2 cellular contexts compared by ENCODE assay signal in the genomic region with DNA sequence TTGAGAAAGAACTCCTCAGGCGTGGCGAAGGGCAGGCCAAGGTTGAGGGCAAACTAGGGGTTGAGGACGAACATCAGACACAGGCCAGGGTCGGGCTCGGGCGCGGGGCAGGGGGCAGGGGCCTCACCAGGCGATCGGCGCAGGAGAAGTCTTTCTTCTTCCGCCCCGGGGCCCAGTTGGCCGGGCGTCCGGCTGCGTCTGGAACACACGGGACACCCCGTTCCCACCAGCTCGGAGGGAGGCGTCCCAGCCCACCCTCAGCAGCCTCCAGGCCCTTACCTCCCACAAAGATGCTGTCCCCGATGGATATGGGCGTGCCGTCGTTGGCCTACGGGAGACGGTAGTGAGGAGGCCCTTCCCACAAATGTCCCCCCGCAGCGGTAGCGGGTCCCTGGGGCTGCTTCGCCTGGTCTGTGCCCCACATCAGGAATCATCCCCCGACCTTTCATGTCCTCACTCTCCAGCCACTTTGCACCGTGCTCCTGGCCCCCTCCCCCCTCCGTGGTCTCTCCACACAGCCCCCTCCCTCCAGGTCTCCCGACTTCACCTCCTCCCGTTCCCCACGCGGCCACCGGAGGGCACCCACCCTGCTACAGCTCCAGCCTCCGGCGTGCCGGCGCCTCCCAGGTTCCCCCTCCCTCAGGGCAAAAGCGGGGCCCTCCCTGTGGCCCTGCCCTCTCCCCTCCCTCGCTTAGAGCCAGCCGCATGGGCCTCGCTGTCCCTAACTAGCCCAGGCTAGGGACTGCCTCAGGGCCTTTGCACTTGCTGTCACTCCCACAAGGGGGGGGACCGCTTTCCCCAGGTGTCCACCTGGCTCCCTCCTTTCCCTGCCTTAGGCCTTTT.
TF ChIP-seq lines count a peak whose summit lies in the region.

No MANE protein-coding gene starts in this region.

TF ChIP-seq in WTC11, 78 proteins besides CTCF, POLR2A, EP300 and RAD21:
- no peak for TF ChIP-seq USF1 (CRISPR knock-in tag; IDR thresholded peaks at IDR 0.05)
- TF ChIP-seq GTF2I (CRISPR knock-in tag; conservative IDR thresholded peaks at IDR 0.05) = peak; percentile 93
- TF ChIP-seq NFE2L1 (CRISPR knock-in tag; IDR thresholded peaks at IDR 0.05) = no peak
- TF ChIP-seq, protein P1, sequence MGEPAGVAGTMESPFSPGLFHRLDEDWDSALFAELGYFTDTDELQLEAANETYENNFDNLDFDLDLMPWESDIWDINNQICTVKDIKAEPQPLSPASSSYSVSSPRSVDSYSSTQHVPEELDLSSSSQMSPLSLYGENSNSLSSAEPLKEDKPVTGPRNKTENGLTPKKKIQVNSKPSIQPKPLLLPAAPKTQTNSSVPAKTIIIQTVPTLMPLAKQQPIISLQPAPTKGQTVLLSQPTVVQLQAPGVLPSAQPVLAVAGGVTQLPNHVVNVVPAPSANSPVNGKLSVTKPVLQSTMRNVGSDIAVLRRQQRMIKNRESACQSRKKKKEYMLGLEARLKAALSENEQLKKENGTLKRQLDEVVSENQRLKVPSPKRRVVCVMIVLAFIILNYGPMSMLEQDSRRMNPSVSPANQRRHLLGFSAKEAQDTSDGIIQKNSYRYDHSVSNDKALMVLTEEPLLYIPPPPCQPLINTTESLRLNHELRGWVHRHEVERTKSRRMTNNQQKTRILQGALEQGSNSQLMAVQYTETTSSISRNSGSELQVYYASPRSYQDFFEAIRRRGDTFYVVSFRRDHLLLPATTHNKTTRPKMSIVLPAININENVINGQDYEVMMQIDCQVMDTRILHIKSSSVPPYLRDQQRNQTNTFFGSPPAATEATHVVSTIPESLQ (CRISPR knock-in tag; IDR thresholded peaks at IDR 0.05) = no peak
- TF ChIP-seq, protein P2, sequence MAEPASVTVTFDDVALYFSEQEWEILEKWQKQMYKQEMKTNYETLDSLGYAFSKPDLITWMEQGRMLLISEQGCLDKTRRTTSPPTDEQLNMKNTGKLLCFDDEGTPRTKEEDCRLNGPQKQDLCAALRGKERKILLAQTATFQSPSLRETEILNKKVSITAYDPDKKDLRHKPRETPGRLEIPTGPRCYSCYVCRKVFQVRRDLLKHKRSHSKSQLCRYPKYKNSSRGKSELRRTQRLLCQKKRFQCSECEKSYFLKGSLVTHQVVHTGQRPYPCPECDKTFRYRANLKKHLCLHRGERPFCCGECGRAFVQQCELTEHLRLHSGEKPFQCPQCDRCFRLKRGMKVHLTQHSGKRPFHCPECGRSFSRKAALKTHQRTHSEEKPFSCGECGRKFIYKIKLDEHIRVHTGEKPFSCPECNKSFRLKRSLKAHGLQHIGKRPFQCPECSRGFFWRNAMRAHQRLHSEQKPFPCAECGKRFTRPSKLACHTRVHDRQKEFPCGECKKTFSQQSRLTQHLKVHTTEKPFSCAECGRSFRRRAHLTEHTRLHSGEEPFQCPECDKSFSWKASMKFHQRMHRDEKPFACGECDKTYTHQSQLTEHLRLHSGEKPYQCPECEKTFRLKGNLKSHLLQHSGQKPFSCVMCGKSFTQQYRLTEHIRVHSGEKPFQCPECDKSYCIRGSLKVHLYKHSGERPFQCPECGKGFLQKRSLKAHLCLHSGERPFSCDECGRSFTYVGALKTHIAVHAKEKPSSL (CRISPR knock-in tag; conservative IDR thresholded peaks at IDR 0.05) = no peak
- no peak for TF ChIP-seq RELA (CRISPR knock-in tag; IDR thresholded peaks at IDR 0.05; ENCODE audit: borderline replicate concordance)
- no peak for TF ChIP-seq E2F4 (CRISPR knock-in tag; IDR thresholded peaks at IDR 0.05; ENCODE audit: borderline replicate concordance, low read depth)
- TF ChIP-seq, protein P3, sequence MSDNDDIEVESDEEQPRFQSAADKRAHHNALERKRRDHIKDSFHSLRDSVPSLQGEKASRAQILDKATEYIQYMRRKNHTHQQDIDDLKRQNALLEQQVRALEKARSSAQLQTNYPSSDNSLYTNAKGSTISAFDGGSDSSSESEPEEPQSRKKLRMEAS (CRISPR knock-in tag; IDR thresholded peaks at IDR 0.05) = 0 out of 2 replicates have a peak, but pooled peaks have one; percentile 33
- no peak for TF ChIP-seq ETV6 (CRISPR knock-in tag; IDR thresholded peaks at IDR 0.05)
- TF ChIP-seq OVOL2 (CRISPR knock-in tag; IDR thresholded peaks at IDR 0.05; ENCODE audit: borderline replicate concordance) = no peak
- TF ChIP-seq SP1 (CRISPR knock-in tag; conservative IDR thresholded peaks at IDR 0.05) = no peak
TF ChIP-seq in WTC11: peak in this region for 2.

TF ChIP-seq in HepG2, 621 proteins besides CTCF, POLR2A, EP300 and RAD21 (continues in another document):
- TF ChIP-seq, protein P4, sequence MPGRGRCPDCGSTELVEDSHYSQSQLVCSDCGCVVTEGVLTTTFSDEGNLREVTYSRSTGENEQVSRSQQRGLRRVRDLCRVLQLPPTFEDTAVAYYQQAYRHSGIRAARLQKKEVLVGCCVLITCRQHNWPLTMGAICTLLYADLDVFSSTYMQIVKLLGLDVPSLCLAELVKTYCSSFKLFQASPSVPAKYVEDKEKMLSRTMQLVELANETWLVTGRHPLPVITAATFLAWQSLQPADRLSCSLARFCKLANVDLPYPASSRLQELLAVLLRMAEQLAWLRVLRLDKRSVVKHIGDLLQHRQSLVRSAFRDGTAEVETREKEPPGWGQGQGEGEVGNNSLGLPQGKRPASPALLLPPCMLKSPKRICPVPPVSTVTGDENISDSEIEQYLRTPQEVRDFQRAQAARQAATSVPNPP (CRISPR knock-in tag; IDR thresholded peaks at IDR 0.05) = no peak
- TF ChIP-seq PCBP1 (IDR thresholded peaks at IDR 0.05; ENCODE audit: borderline replicate concordance, low read depth, low read length) = 0 out of 2 replicates have a peak, but pooled peaks have one; percentile 40
- TF ChIP-seq HHEX (CRISPR knock-in tag; IDR thresholded peaks at IDR 0.05) = no peak
- TF ChIP-seq, protein P5, sequence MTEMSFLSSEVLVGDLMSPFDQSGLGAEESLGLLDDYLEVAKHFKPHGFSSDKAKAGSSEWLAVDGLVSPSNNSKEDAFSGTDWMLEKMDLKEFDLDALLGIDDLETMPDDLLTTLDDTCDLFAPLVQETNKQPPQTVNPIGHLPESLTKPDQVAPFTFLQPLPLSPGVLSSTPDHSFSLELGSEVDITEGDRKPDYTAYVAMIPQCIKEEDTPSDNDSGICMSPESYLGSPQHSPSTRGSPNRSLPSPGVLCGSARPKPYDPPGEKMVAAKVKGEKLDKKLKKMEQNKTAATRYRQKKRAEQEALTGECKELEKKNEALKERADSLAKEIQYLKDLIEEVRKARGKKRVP (CRISPR knock-in tag; IDR thresholded peaks at IDR 0.05) = no peak
- no peak for TF ChIP-seq HDAC6 (IDR thresholded peaks at IDR 0.05; ENCODE audit: low read depth, low read length)
- peak; percentile 84 for TF ChIP-seq ZMYM3 (CRISPR knock-in tag; IDR thresholded peaks at IDR 0.05)
- TF ChIP-seq SAFB2 (CRISPR knock-in tag; IDR thresholded peaks at IDR 0.05; ENCODE audit: borderline replicate concordance, low read depth) = no peak
- no peak for TF ChIP-seq TSC22D2 (CRISPR knock-in tag; IDR thresholded peaks at IDR 0.05; ENCODE audit: borderline replicate concordance)
- TF ChIP-seq ZNF180 (CRISPR knock-in tag; IDR thresholded peaks at IDR 0.05; ENCODE audit: borderline replicate concordance, low read depth) = no peak
- TF ChIP-seq YY1 (IDR thresholded peaks at IDR 0.05; ENCODE audit: insufficient read depth, insufficient replicate concordance, low read depth, low read length) = no peak
- no peak for TF ChIP-seq ZNF296 (CRISPR knock-in tag; conservative IDR thresholded peaks at IDR 0.05)
- TF ChIP-seq FOXK1 (CRISPR knock-in tag; IDR thresholded peaks at IDR 0.05; ENCODE audit: borderline replicate concordance, low read depth) = no peak
- TF ChIP-seq IKZF1 (IDR thresholded peaks at IDR 0.05) = no peak
- TF ChIP-seq ELF3 (CRISPR knock-in tag; IDR thresholded peaks at IDR 0.05) = no peak
- no peak for TF ChIP-seq GATAD1 (CRISPR knock-in tag; IDR thresholded peaks at IDR 0.05)
- peak; percentile 66 for TF ChIP-seq PATZ1 (CRISPR knock-in tag; IDR thresholded peaks at IDR 0.05)
- TF ChIP-seq ADNP (CRISPR knock-in tag; IDR thresholded peaks at IDR 0.05) = 0 out of 2 replicates have a peak, but pooled peaks have one; percentile 42
- TF ChIP-seq ZBTB38 (CRISPR knock-in tag; IDR thresholded peaks at IDR 0.05) = peak; percentile 84
- no peak for TF ChIP-seq MZF1 (CRISPR knock-in tag; IDR thresholded peaks at IDR 0.05; ENCODE audit: borderline replicate concordance)
- TF ChIP-seq MAZ (IDR thresholded peaks at IDR 0.05; ENCODE audit: borderline replicate concordance, low read depth, low read length) = no peak
- TF ChIP-seq MAZ (CRISPR knock-in tag; IDR thresholded peaks at IDR 0.05; ENCODE audit: low read depth) = no peak
- no peak for TF ChIP-seq HMGA1 (CRISPR knock-in tag; conservative IDR thresholded peaks at IDR 0.05)
- TF ChIP-seq ZNF614 (CRISPR knock-in tag; IDR thresholded peaks at IDR 0.05; ENCODE audit: borderline replicate concordance) = no peak
- no peak for TF ChIP-seq MAFK (conservative IDR thresholded peaks at IDR 0.05 in 1 of 2, IDR thresholded peaks at IDR 0.05 in 1 of 2; ENCODE audit: low read length in 2 of 2)
- TF ChIP-seq ZBTB3 (CRISPR knock-in tag; IDR thresholded peaks at IDR 0.05; ENCODE audit: borderline replicate concordance, low read depth) = no peak
- TF ChIP-seq POLR2G (IDR thresholded peaks at IDR 0.05; ENCODE audit: low read depth, low read length) = 0 out of 2 replicates have a peak, but pooled peaks have one; percentile 11
- TF ChIP-seq KDM5A (IDR thresholded peaks at IDR 0.05; ENCODE audit: borderline replicate concordance, low read length) = no peak
- TF ChIP-seq SP4 (CRISPR knock-in tag; IDR thresholded peaks at IDR 0.05) = no peak
- no peak for TF ChIP-seq ZSCAN22 (CRISPR knock-in tag; IDR thresholded peaks at IDR 0.05)
- TF ChIP-seq, protein P6, sequence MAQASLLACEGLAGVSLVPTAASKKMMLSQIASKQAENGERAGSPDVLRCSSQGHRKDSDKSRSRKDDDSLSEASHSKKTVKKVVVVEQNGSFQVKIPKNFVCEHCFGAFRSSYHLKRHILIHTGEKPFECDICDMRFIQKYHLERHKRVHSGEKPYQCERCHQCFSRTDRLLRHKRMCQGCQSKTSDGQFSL (CRISPR knock-in tag; IDR thresholded peaks at IDR 0.05) = 0 out of 2 replicates have a peak, but pooled peaks have one; percentile 44
- TF ChIP-seq TBX2 (CRISPR knock-in tag; IDR thresholded peaks at IDR 0.05; ENCODE audit: borderline replicate concordance) = no peak
- no peak for TF ChIP-seq DMTF1 (CRISPR knock-in tag; IDR thresholded peaks at IDR 0.05)
- no peak for TF ChIP-seq FOXA3 (CRISPR knock-in tag; IDR thresholded peaks at IDR 0.05)
- TF ChIP-seq ZNF251 (CRISPR knock-in tag; IDR thresholded peaks at IDR 0.05) = no peak
- no peak for TF ChIP-seq JUND (CRISPR knock-in tag; IDR thresholded peaks at IDR 0.05)
- TF ChIP-seq ZNF629 (CRISPR knock-in tag; conservative IDR thresholded peaks at IDR 0.05) = no peak
- TF ChIP-seq GATA4 (IDR thresholded peaks at IDR 0.05; ENCODE audit: borderline replicate concordance, low read depth) = no peak
- TF ChIP-seq, protein P7, sequence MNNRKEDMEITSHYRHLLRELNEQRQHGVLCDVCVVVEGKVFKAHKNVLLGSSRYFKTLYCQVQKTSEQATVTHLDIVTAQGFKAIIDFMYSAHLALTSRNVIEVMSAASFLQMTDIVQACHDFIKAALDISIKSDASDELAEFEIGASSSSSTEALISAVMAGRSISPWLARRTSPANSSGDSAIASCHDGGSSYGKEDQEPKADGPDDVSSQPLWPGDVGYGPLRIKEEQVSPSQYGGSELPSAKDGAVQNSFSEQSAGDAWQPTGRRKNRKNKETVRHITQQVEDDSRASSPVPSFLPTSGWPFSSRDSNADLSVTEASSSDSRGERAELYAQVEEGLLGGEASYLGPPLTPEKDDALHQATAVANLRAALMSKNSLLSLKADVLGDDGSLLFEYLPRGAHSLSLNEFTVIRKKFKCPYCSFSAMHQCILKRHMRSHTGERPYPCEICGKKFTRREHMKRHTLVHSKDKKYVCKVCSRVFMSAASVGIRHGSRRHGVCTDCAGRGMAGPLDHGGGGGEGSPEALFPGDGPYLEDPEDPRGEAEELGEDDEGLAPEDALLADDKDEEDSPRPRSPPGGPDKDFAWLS (CRISPR knock-in tag; IDR thresholded peaks at IDR 0.05; ENCODE audit: borderline replicate concordance) = no peak
- peak; percentile 86 for TF ChIP-seq ZBTB33 (CRISPR knock-in tag; IDR thresholded peaks at IDR 0.05)
- no peak for TF ChIP-seq MYC (CRISPR knock-in tag; IDR thresholded peaks at IDR 0.05; ENCODE audit: borderline replicate concordance)
- TF ChIP-seq KMT2B (CRISPR knock-in tag; IDR thresholded peaks at IDR 0.05) = no peak
